Comparison of ENCODE assay signal across 8 cellular contexts in genomic region chr11:34468209-34468841, GRCh38. TPM values are rescaled to one million over a fixed set of nuclear protein-coding genes. Genes with fewer than 3 reads are reported as not detected.
DNase-seq lines count a peak whose midpoint lies in the region; ATAC-seq, FAIRE-seq and TF ChIP-seq lines count a peak whose summit lies in the region.

No MANE protein-coding gene starts in this region.

- H3K36me3 ChIP-seq in left lung, result peaks cover 0 to 95% of the 10 kb centered on the region in 2 donors

- intact Hi-C loops in left lung (cut with DNase I), result no loop called here

- no peak for FAIRE-seq in urothelium cell line (lab: Jason Lieb, UNC)

- TF ChIP-seq CTCF in left lung (IDR thresholded peaks at IDR 0.05), result peak; percentile 28 to 75

- peak; percentile 37 for DNase-seq in activated CD4-positive, CD25-positive, alpha-beta regulatory T cell treated with anti-CD3 and anti-CD28 coated beads, Interleukin-2, amount 50 U/mL, for 72 hours
- DNase-seq in NCI-H2196 (lab: John Stamatoyannopoulos, UW; ENCODE audit: unreplicated experiment), result peak; percentile 40
- peak; percentile 45 for DNase-seq in activated naive CD4-positive, alpha-beta T cell treated with Interleukin-2 at 50 U/mL for 16 hours
- no peak for DNase-seq in left lung
- peak; percentile 16 for DNase-seq in urothelium cell line (ENCODE audit: low spot score)
- DNase-seq in iPS-NIHi11 (ENCODE audit: low spot score), result no peak

- H3K27me3 ChIP-seq in left lung, result no peaks in the 10 kb centered on the region

- H3K9me3 ChIP-seq in left lung, result peaks cover 0 to 14% of the 10 kb centered on the region in 2 donors

- H3K27ac ChIP-seq in left lung, result no peak overlapping the region

- ATAC-seq in activated CD4-positive, CD25-positive, alpha-beta regulatory T cell treated with anti-CD3 and anti-CD28 coated beads, Interleukin-2, amount 50 U/mL, for 24 hours, result no peak
- ATAC-seq in left lung (peak; percentile 78), GM21576 (IDR thresholded peaks at IDR 0.05; ENCODE audit: unreplicated experiment) (no peak)

- H3K4me1 ChIP-seq in left lung, result no peaks in the 10 kb centered on the region

- H3K4me3 ChIP-seq in left lung, result no peak overlapping the region

RNA-seq across cellular contexts. Expression of gene CAT, which starts 29.6 kb away (rescaled TPM):
- total RNA-seq in left lung, result 100 to 1,000 TPM; 146 to 214 TPM

RNA-seq across cellular contexts. Expression of gene ELF5, which starts 45.3 kb away (rescaled TPM):
- total RNA-seq in left lung, result 1 to 10 TPM; 5.1 to 9.3 TPM

Comparison
In these comparisons a context has a peak if more than half of its experiments do, and no peak if none do; other contexts are left out.
1. DNase-seq: peak in activated CD4-positive, CD25-positive, alpha-beta regulatory T cell treated with anti-CD3 and anti-CD28 coated beads, Interleukin-2, amount 50 U/mL, for 72 hours (single experiment), NCI-H2196 (single experiment), activated naive CD4-positive, alpha-beta T cell treated with Interleukin-2 at 50 U/mL for 16 hours (single experiment) and urothelium cell line (single experiment); none in left lung (0 of 2) and iPS-NIHi11 (single experiment).